ENCODE assay signal across 15 cellular contexts in the genomic region with DNA sequence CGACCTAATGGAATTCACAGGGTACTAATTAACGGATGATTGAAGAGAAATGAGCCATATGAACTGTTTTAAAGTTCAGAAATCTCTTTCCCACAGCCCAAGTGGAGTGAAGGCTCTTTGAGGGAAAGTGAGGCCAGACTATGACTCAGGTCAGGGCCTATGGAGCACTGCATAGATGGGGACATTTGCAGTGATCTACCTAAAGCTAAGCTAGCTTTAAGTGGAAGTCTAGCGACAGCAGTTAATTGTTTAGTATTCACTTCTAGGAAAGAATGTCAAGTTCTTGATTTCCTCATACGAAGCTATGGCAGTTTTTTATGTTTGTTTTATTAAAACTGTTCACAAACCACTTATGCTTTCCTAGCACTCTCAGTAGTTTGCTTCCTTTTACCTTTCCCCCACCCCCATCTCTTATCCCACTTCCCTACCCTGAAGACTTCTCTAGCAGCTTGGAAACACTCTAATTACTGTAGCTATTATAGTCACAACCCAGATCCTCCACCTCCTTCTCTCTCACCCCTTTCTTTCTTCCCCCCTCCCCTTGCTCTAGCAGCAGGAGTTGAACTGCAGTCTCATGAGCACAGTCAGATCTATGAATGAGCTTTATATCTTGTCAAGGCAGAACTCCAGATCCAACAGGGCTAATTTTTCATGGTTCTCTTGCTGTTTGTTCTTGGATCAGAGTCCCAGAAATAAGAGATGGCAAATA. TPM values are rescaled to one million over a fixed set of nuclear protein-coding genes. Genes with fewer than 3 reads are reported as not detected.
DNase-seq lines count a peak whose midpoint lies in the region; ATAC-seq, FAIRE-seq and TF ChIP-seq lines count a peak whose summit lies in the region.
"Had no signal": no experiment of that assay in that cellular context is flagged by ENCODE, and none has a peak within 500 bp of the region (broad histone marks: within the 10 kb centered on the region; RNA-seq: fewer than 3 reads in every experiment).

No MANE protein-coding gene starts in this region.

- H3K9me3 Mint-ChIP-seq in naive thymus-derived CD4-positive, alpha-beta T cell = no peaks in the 10 kb centered on the region

- RAD21 ChIA-PET in GM12878 (lab: Charles Lee; ENCODE audit: unreplicated experiment) = interaction anchor here (0.6 to 2.2 kb wide), 13 partner anchors 11 to 187 kb away, joined by 3 to 7 read pairs (median 4); no protein-coding TSS in a partner anchor

- DNase-seq in D341Med (ENCODE audit: low spot score) = peak; percentile 40
- no peak for DNase-seq in GM12878 (ENCODE audit: low read depth, low spot score)
- DNase-seq in naive thymus-derived CD4-positive, alpha-beta T cell = no peak
- DNase-seq in foreskin fibroblast = no peak
- no peak for DNase-seq in anterior cingulate cortex (lab: John Stamatoyannopoulos, UW)
- DNase-seq in NCI-H1092 (lab: John Stamatoyannopoulos, UW) = no peak
- DNase-seq in cortex of kidney (lab: John Stamatoyannopoulos, UW) = no peak
- DNase-seq: activated naive CD4-positive, alpha-beta T cell treated with Interleukin-2 at 50 U/mL for 16 hours; colonic mucosa; COR-L47; NCI-H146; sigmoid colon; SW 1271 had no signal

- no peaks in the 10 kb centered on the region for H3K27me3 Mint-ChIP-seq in naive thymus-derived CD4-positive, alpha-beta T cell

- H3K36me3 Mint-ChIP-seq in naive thymus-derived CD4-positive, alpha-beta T cell = peaks cover 0 to 20% (median 7%) of the 10 kb centered on the region in 5 donors

- H2AFZ ChIP-seq in GM12878 (ENCODE audit: control insufficient read depth, low read depth, low read length) = no peak overlapping the region

- H3K27me3 ChIP-seq in HUES64 (ENCODE audit: insufficient read depth, low read length) (no peaks in the 10 kb centered on the region), GM12878 (replicated peaks in 1 of 2; ENCODE audit: control insufficient read depth in 2 of 2, insufficient read depth in 2 of 2, low read length in 1 of 2) (no peaks in the 10 kb centered on the region)
- H3K27me3 ChIP-seq in naive thymus-derived CD4-positive, alpha-beta T cell (ENCODE audit: control insufficient read depth in 2 of 2, insufficient read depth in 2 of 2, low read length in 2 of 2) = no peaks in the 10 kb centered on the region
- H3K27me3 ChIP-seq: colonic mucosa, sigmoid colon had no signal

- WGBS in HUES64 = 77% methylated on average over 3 of the region's 4 CpGs
- 95% methylated on average over 4 of the region's 4 CpGs for WGBS in GM12878 (ENCODE audit: insufficient coverage, insufficient replicate concordance, low lambda C conversion rate, missing lambda C conversion rate)

- H3K27ac ChIP-seq in HUES64 (ENCODE audit: low read depth, low read length) (peak overlapping the region; percentile 13; the same call in 1 of the 2 replicates), GM12878 (ENCODE audit: control insufficient read depth, insufficient read depth) (peak overlapping the region; percentile 33; the same call in 1 of the 2 replicates)
- no peak overlapping the region for H3K27ac ChIP-seq in naive thymus-derived CD4-positive, alpha-beta T cell (ENCODE audit: low read depth, low read length)
- H3K27ac ChIP-seq: colonic mucosa, sigmoid colon, thoracic aorta had no signal

- TSS peak; percentile 17 for BruUV-seq in GM12878 (replicated peaks; lab: Mats Ljungman, UMichigan)

- no peaks in the 10 kb centered on the region for H3K9me3 ChIP-seq in HUES64 (ENCODE audit: insufficient read depth, low read depth, low read length)
- H3K9me3 ChIP-seq in GM12878 (replicated peaks; ENCODE audit: control insufficient read depth, insufficient read depth, low read length) = no peaks in the 10 kb centered on the region
- H3K9me3 ChIP-seq in naive thymus-derived CD4-positive, alpha-beta T cell (ENCODE audit: control insufficient read depth in 2 of 3, low read length in 3 of 3) = no peaks in the 10 kb centered on the region
- H3K9me3 ChIP-seq: colonic mucosa, sigmoid colon, thoracic aorta had no signal

- SMC1A ChIA-PET in GM12878 (lab: Charles Lee; ENCODE audit: uncharacterized antibody, unreplicated experiment) = interaction anchor here (0.7 to 4.8 kb wide), 17 partner anchors 9 to 187 kb away, joined by 3 to 32 read pairs (median 4); no protein-coding TSS in a partner anchor

- peaks cover 40% of the 10 kb centered on the region for H3K4me1 ChIP-seq in HUES64 (ENCODE audit: insufficient read depth, low read length)
- peaks cover 37% of the 10 kb centered on the region for H3K4me1 ChIP-seq in GM12878 (ENCODE audit: control insufficient read depth, insufficient read depth, low read length)
- peaks cover 25 to 39% of the 10 kb centered on the region in 2 donors for H3K4me1 ChIP-seq in naive thymus-derived CD4-positive, alpha-beta T cell (ENCODE audit: control insufficient read depth in 2 of 2, insufficient read depth in 2 of 2, low read length in 2 of 2)
- H3K4me1 ChIP-seq: colonic mucosa had no signal

- H3K36me3 ChIP-seq in HUES64 (ENCODE audit: insufficient read depth, low read length) = peaks cover 9% of the 10 kb centered on the region; the same call in 1 of the 2 replicates
- H3K36me3 ChIP-seq in GM12878 (ENCODE audit: control insufficient read depth in 2 of 2, insufficient read depth in 2 of 2, low read length in 1 of 2) = peaks cover 0 to 16% of the 10 kb centered on the region in 2 experiments; a peak in 2 of 4 replicates
- peaks cover 0 to 4% (median 0%) of the 10 kb centered on the region in 3 experiments for H3K36me3 ChIP-seq in naive thymus-derived CD4-positive, alpha-beta T cell (ENCODE audit: control insufficient read depth in 2 of 3, insufficient read depth in 3 of 3, low read length in 3 of 3)
- H3K36me3 ChIP-seq: colonic mucosa, thoracic aorta had no signal

- FAIRE-seq in GM12878 (lab: Jason Lieb, UNC) = no peak

- POLR2A ChIA-PET in GM12878 (lab: Charles Lee) = interaction anchor here (0.9 to 1.5 kb wide), 6 partner anchors 11 to 178 kb away, joined by 3 to 6 read pairs (median 4); no protein-coding TSS in a partner anchor
- POLR2A ChIA-PET in naive thymus-derived CD4-positive, alpha-beta T cell (lab: Charles Lee) = interaction anchor here (0.6 to 1.2 kb wide), 3 partner anchors 30 to 39 kb away, joined by 3 read pairs; no protein-coding TSS in a partner anchor

- no peak for TF ChIP-seq POLR2A in GM12878 (IDR thresholded peaks at IDR 0.05; ENCODE audit: low read depth, low read length)

- CTCF ChIA-PET in GM12878 (lab: Yijun Ruan, JAX) = interaction anchor here (0.6 to 2.0 kb wide), 6 partner anchors 11 to 166 kb away, joined by 3 to 8 read pairs (median 3); no protein-coding TSS in a partner anchor
- CTCF ChIA-PET in naive thymus-derived CD4-positive, alpha-beta T cell (lab: Charles Lee) = interaction anchor here (1.0 kb wide), 3 partner anchors 14 to 113 kb away, joined by 3 to 4 read pairs (median 3); no protein-coding TSS in a partner anchor

- peak; percentile 17; the same call in 1 of the 3 replicates for ATAC-seq in GM12878
- ATAC-seq in naive thymus-derived CD4-positive, alpha-beta T cell = no peak

- peak overlapping the region; percentile 7 to 93 (median 81) for H3K27ac Mint-ChIP-seq in naive thymus-derived CD4-positive, alpha-beta T cell

- H3K4me3 ChIP-seq in HUES64 (ENCODE audit: low read length) (no peak overlapping the region), GM12878 (no peak overlapping the region), foreskin fibroblast (ENCODE audit: low read depth in 1 of 2, low read length in 2 of 2) (no peak overlapping the region)
- H3K4me3 ChIP-seq in naive thymus-derived CD4-positive, alpha-beta T cell (ENCODE audit: low read length) = no peak overlapping the region
- H3K4me3 ChIP-seq: colonic mucosa, sigmoid colon, thoracic aorta had no signal

- H4K20me1 ChIP-seq in GM12878 (ENCODE audit: control insufficient read depth, insufficient read depth) = no peaks in the 10 kb centered on the region

- H3K9ac ChIP-seq in HUES64 (ENCODE audit: low read depth, low read length) (no peak overlapping the region), GM12878 (ENCODE audit: control insufficient read depth, insufficient read depth, low read length) (no peak overlapping the region)

- H3K4me2 ChIP-seq in GM12878 (ENCODE audit: control insufficient read depth, insufficient read depth) = peak overlapping the region; percentile 15; the same call in 1 of the 2 replicates

- in situ Hi-C loops in GM12878 (cut with MboI) = no loop called here

- peaks cover 87% of the 10 kb centered on the region for H3K79me2 ChIP-seq in GM12878 (ENCODE audit: control insufficient read depth, insufficient read depth, low read length)

- TF ChIP-seq CTCF in GM12878 (IDR thresholded peaks at IDR 0.05 in 2 of 3, conservative IDR thresholded peaks at IDR 0.05 in 1 of 3; ENCODE audit: control insufficient read depth in 2 of 3, extremely low read depth in 1 of 3, insufficient read depth in 1 of 3, low read depth in 3 of 3, low read length in 3 of 3) (no peak), foreskin fibroblast (IDR thresholded peaks at IDR 0.05; ENCODE audit: low read depth, low read length) (no peak)

- no peak for TF ChIP-seq EP300 in GM12878 (IDR thresholded peaks at IDR 0.05; ENCODE audit: borderline replicate concordance in 1 of 2, control insufficient read depth in 1 of 2, low read depth in 2 of 2, low read length in 2 of 2)

- TF ChIP-seq RAD21 in GM12878 (IDR thresholded peaks at IDR 0.05; ENCODE audit: insufficient read depth, low read depth, low read length) = no peak

- intact Hi-C loops in GM12878 (cut with micrococcal nuclease; ENCODE audit: unreplicated experiment) = no loop called here
- intact Hi-C loops in naive thymus-derived CD4-positive, alpha-beta T cell (cut with micrococcal nuclease) = no loop called here

- peaks cover 54 to 93% (median 82%) of the 10 kb centered on the region in 7 donors for H3K4me1 Mint-ChIP-seq in naive thymus-derived CD4-positive, alpha-beta T cell

- peak overlapping the region in 9 of 10 donors; percentile 3 to 98 (median 23) for H3K4me3 Mint-ChIP-seq in naive thymus-derived CD4-positive, alpha-beta T cell

RNA-seq across cellular contexts. Expression of a gene that starts 6.2 kb away (rescaled TPM):
- polyA plus RNA-seq in HUES64 (2013, experiment 1 of 2) = 22.7 TPM
- polyA plus RNA-seq in HUES64 (2013, experiment 2 of 2) = 24.2 TPM
- 96.4 and 97.4 TPM in 2 replicates for total RNA-seq in GM12878 (2013; cell fraction: nucleolus; rRNA removed)
- total RNA-seq in GM12878 (2014; rRNA removed) = 13.4 and 14.1 TPM in 2 replicates
- total RNA-seq in GM12878 (2014; rRNA removed; fragmentation: Illumina TruSeq; extraction: Trizol) = 15.5 and 16.2 TPM in 2 replicates
- total RNA-seq in GM12878 (2021) = 34.1 and 35.3 TPM in 2 replicates
- 9.4 TPM for polyA plus RNA-seq in GM12878 (2011; ENCODE audit: low read depth)
- 19.0 and 30.8 TPM in 2 replicates for polyA plus RNA-seq in GM12878 (2011; rRNA removed)
- polyA plus RNA-seq in GM12878 (2011; cell fraction: cytosol; rRNA removed) = 13.4 and 18.3 TPM in 2 replicates
- 23.9 and 29.3 TPM in 2 replicates for polyA plus RNA-seq in GM12878 (2011; cell fraction: nucleus; rRNA removed)
- 13.6 and 15.9 TPM in 2 replicates for polyA plus RNA-seq in GM12878 (2012)
- polyA plus RNA-seq in GM12878 (2014; fragmentation: Illumina TruSeq; extraction: Trizol) = 20.5 and 22.6 TPM in 2 replicates
- 1 to 10 TPM; 5.1 to 7.4 TPM for polyA plus RNA-seq in GM12878 (2014; fragmentation: Nextera tagmentation; extraction: Ambion mirVana)
- 13.1 and 15.4 TPM in 2 replicates for polyA plus RNA-seq in GM12878 (2014; rRNA removed)
- 1 to 10 TPM; 7.0 to 7.7 TPM for polyA plus RNA-seq in GM12878 (2016; fragmentation: Nextera tagmentation; extraction: Ambion mirVana)
- polyA minus RNA-seq in GM12878 (2011; rRNA and poly(A)+ RNA removed) = 32.6 and 115 TPM in 2 replicates
- polyA minus RNA-seq in GM12878 (2011; cell fraction: cytosol; rRNA and poly(A)+ RNA removed) = 12.2 and 13.2 TPM in 2 replicates
- polyA minus RNA-seq in GM12878 (2011; cell fraction: nucleus; rRNA and poly(A)+ RNA removed) = 18.5 and 29.1 TPM in 2 replicates
- 10 to 100 TPM; 55.0 to 89.1 (median 78.3) TPM for total RNA-seq in naive thymus-derived CD4-positive, alpha-beta T cell
- 10 to 100 TPM; 10.1 to 11.7 TPM for polyA plus RNA-seq in naive thymus-derived CD4-positive, alpha-beta T cell
